ENCODE assay signal across 1 cellular context in the genomic region with DNA sequence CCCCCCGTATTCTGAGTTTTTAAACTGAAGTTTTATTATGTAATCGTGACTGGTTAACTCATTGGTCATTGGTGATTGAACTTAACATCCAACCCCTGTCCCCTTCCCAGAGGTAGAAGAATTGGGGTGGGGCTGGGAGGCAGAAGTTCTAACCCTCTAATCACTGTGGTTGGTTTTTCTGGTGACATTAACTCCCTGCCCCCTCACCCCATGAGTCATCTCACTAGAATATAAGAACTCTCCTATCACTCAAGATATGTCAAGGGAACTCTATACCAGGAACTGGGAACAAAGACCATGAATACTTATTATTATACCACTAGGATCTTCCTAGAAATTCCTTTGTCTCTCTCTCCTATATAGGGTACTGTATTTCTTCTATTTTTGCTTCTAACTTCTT.
TF ChIP-seq lines count a peak whose summit lies in the region.

No MANE protein-coding gene starts in this region.

TF ChIP-seq in K562, 482 proteins besides CTCF, POLR2A, EP300 and RAD21 (continued from another document and continues in another):
- TF ChIP-seq ZNF445 (CRISPR knock-in tag; IDR thresholded peaks at IDR 0.05; ENCODE audit: low read depth) (no peak), ZNF75A (CRISPR knock-in tag; IDR thresholded peaks at IDR 0.05) (no peak), ZNF408 (CRISPR knock-in tag; IDR thresholded peaks at IDR 0.05; ENCODE audit: low read depth) (no peak), ZNF764 (CRISPR knock-in tag; IDR thresholded peaks at IDR 0.05; ENCODE audit: low read depth) (no peak), NFIX (CRISPR knock-in tag; IDR thresholded peaks at IDR 0.05; ENCODE audit: low read depth) (no peak), ZNF695 (CRISPR knock-in tag; IDR thresholded peaks at IDR 0.05) (no peak), ZNF79 (CRISPR knock-in tag; IDR thresholded peaks at IDR 0.05; ENCODE audit: low read depth) (no peak), ETV6 (IDR thresholded peaks at IDR 0.05; ENCODE audit: borderline replicate concordance in 1 of 2, low read depth in 2 of 2, low read length in 1 of 2) (no peak), ETV6 (CRISPR knock-in tag; IDR thresholded peaks at IDR 0.05; ENCODE audit: borderline replicate concordance) (no peak), SMC3 (conservative IDR thresholded peaks at IDR 0.05; ENCODE audit: insufficient read depth, low read depth, low read length) (no peak), ZNF324 (CRISPR knock-in tag; IDR thresholded peaks at IDR 0.05) (no peak), FOSL1 (tag; conservative IDR thresholded peaks at IDR 0.05) (peak; percentile 71), JUND (IDR thresholded peaks at IDR 0.05; ENCODE audit: borderline replicate concordance, low read depth, low read length) (peak; percentile 89), JUND (tag; IDR thresholded peaks at IDR 0.05; ENCODE audit: borderline replicate concordance, low read depth, low read length) (peak; percentile 85; the same call in 1 of the 3 replicates), SMAD3 (CRISPR knock-in tag; conservative IDR thresholded peaks at IDR 0.05) (no peak), ZNF57 (CRISPR knock-in tag; IDR thresholded peaks at IDR 0.05) (no peak), ZNF23 (CRISPR knock-in tag; IDR thresholded peaks at IDR 0.05) (no peak), MECOM (CRISPR knock-in tag; IDR thresholded peaks at IDR 0.05) (no peak)
- TF ChIP-seq, protein P1, sequence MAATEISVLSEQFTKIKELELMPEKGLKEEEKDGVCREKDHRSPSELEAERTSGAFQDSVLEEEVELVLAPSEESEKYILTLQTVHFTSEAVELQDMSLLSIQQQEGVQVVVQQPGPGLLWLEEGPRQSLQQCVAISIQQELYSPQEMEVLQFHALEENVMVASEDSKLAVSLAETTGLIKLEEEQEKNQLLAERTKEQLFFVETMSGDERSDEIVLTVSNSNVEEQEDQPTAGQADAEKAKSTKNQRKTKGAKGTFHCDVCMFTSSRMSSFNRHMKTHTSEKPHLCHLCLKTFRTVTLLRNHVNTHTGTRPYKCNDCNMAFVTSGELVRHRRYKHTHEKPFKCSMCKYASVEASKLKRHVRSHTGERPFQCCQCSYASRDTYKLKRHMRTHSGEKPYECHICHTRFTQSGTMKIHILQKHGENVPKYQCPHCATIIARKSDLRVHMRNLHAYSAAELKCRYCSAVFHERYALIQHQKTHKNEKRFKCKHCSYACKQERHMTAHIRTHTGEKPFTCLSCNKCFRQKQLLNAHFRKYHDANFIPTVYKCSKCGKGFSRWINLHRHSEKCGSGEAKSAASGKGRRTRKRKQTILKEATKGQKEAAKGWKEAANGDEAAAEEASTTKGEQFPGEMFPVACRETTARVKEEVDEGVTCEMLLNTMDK (IDR thresholded peaks at IDR 0.05; ENCODE audit: borderline replicate concordance, insufficient read depth, low read depth, low read length, poor library complexity, severe bottlenecking), result no peak
- TF ChIP-seq, protein P2, sequence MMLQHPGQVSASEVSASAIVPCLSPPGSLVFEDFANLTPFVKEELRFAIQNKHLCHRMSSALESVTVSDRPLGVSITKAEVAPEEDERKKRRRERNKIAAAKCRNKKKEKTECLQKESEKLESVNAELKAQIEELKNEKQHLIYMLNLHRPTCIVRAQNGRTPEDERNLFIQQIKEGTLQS (IDR thresholded peaks at IDR 0.05), result peak; percentile 78
- TF ChIP-seq, protein P2 (CRISPR knock-in tag; conservative IDR thresholded peaks at IDR 0.05), result no peak
- TF ChIP-seq, protein P3, sequence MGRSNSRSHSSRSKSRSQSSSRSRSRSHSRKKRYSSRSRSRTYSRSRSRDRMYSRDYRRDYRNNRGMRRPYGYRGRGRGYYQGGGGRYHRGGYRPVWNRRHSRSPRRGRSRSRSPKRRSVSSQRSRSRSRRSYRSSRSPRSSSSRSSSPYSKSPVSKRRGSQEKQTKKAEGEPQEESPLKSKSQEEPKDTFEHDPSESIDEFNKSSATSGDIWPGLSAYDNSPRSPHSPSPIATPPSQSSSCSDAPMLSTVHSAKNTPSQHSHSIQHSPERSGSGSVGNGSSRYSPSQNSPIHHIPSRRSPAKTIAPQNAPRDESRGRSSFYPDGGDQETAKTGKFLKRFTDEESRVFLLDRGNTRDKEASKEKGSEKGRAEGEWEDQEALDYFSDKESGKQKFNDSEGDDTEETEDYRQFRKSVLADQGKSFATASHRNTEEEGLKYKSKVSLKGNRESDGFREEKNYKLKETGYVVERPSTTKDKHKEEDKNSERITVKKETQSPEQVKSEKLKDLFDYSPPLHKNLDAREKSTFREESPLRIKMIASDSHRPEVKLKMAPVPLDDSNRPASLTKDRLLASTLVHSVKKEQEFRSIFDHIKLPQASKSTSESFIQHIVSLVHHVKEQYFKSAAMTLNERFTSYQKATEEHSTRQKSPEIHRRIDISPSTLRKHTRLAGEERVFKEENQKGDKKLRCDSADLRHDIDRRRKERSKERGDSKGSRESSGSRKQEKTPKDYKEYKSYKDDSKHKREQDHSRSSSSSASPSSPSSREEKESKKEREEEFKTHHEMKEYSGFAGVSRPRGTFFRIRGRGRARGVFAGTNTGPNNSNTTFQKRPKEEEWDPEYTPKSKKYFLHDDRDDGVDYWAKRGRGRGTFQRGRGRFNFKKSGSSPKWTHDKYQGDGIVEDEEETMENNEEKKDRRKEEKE (IDR thresholded peaks at IDR 0.05; ENCODE audit: borderline replicate concordance in 1 of 2, control insufficient read depth in 1 of 2, low read depth in 2 of 2, low read length in 1 of 2), result no peak
- TF ChIP-seq, protein P4, sequence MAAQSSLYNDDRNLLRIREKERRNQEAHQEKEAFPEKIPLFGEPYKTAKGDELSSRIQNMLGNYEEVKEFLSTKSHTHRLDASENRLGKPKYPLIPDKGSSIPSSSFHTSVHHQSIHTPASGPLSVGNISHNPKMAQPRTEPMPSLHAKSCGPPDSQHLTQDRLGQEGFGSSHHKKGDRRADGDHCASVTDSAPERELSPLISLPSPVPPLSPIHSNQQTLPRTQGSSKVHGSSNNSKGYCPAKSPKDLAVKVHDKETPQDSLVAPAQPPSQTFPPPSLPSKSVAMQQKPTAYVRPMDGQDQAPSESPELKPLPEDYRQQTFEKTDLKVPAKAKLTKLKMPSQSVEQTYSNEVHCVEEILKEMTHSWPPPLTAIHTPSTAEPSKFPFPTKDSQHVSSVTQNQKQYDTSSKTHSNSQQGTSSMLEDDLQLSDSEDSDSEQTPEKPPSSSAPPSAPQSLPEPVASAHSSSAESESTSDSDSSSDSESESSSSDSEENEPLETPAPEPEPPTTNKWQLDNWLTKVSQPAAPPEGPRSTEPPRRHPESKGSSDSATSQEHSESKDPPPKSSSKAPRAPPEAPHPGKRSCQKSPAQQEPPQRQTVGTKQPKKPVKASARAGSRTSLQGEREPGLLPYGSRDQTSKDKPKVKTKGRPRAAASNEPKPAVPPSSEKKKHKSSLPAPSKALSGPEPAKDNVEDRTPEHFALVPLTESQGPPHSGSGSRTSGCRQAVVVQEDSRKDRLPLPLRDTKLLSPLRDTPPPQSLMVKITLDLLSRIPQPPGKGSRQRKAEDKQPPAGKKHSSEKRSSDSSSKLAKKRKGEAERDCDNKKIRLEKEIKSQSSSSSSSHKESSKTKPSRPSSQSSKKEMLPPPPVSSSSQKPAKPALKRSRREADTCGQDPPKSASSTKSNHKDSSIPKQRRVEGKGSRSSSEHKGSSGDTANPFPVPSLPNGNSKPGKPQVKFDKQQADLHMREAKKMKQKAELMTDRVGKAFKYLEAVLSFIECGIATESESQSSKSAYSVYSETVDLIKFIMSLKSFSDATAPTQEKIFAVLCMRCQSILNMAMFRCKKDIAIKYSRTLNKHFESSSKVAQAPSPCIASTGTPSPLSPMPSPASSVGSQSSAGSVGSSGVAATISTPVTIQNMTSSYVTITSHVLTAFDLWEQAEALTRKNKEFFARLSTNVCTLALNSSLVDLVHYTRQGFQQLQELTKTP (IDR thresholded peaks at IDR 0.05; ENCODE audit: low read depth in 1 of 2, partially characterized antibody in 2 of 2), result no peak
- TF ChIP-seq, protein P5, sequence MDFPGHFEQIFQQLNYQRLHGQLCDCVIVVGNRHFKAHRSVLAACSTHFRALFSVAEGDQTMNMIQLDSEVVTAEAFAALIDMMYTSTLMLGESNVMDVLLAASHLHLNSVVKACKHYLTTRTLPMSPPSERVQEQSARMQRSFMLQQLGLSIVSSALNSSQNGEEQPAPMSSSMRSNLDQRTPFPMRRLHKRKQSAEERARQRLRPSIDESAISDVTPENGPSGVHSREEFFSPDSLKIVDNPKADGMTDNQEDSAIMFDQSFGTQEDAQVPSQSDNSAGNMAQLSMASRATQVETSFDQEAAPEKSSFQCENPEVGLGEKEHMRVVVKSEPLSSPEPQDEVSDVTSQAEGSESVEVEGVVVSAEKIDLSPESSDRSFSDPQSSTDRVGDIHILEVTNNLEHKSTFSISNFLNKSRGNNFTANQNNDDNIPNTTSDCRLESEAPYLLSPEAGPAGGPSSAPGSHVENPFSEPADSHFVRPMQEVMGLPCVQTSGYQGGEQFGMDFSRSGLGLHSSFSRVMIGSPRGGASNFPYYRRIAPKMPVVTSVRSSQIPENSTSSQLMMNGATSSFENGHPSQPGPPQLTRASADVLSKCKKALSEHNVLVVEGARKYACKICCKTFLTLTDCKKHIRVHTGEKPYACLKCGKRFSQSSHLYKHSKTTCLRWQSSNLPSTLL (IDR thresholded peaks at IDR 0.05), result no peak
- TF ChIP-seq, protein P6, sequence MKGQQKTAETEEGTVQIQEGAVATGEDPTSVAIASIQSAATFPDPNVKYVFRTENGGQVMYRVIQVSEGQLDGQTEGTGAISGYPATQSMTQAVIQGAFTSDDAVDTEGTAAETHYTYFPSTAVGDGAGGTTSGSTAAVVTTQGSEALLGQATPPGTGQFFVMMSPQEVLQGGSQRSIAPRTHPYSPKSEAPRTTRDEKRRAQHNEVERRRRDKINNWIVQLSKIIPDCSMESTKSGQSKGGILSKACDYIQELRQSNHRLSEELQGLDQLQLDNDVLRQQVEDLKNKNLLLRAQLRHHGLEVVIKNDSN (CRISPR knock-in tag; IDR thresholded peaks at IDR 0.05), result no peak
- TF ChIP-seq, protein P7, sequence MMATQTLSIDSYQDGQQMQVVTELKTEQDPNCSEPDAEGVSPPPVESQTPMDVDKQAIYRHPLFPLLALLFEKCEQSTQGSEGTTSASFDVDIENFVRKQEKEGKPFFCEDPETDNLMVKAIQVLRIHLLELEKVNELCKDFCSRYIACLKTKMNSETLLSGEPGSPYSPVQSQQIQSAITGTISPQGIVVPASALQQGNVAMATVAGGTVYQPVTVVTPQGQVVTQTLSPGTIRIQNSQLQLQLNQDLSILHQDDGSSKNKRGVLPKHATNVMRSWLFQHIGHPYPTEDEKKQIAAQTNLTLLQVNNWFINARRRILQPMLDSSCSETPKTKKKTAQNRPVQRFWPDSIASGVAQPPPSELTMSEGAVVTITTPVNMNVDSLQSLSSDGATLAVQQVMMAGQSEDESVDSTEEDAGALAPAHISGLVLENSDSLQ (IDR thresholded peaks at IDR 0.05), result peak; percentile 73
- TF ChIP-seq, protein P8, sequence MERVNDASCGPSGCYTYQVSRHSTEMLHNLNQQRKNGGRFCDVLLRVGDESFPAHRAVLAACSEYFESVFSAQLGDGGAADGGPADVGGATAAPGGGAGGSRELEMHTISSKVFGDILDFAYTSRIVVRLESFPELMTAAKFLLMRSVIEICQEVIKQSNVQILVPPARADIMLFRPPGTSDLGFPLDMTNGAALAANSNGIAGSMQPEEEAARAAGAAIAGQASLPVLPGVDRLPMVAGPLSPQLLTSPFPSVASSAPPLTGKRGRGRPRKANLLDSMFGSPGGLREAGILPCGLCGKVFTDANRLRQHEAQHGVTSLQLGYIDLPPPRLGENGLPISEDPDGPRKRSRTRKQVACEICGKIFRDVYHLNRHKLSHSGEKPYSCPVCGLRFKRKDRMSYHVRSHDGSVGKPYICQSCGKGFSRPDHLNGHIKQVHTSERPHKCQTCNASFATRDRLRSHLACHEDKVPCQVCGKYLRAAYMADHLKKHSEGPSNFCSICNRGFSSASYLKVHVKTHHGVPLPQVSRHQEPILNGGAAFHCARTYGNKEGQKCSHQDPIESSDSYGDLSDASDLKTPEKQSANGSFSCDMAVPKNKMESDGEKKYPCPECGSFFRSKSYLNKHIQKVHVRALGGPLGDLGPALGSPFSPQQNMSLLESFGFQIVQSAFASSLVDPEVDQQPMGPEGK (CRISPR knock-in tag; IDR thresholded peaks at IDR 0.05; ENCODE audit: borderline replicate concordance), result no peak
- TF ChIP-seq, protein P9, sequence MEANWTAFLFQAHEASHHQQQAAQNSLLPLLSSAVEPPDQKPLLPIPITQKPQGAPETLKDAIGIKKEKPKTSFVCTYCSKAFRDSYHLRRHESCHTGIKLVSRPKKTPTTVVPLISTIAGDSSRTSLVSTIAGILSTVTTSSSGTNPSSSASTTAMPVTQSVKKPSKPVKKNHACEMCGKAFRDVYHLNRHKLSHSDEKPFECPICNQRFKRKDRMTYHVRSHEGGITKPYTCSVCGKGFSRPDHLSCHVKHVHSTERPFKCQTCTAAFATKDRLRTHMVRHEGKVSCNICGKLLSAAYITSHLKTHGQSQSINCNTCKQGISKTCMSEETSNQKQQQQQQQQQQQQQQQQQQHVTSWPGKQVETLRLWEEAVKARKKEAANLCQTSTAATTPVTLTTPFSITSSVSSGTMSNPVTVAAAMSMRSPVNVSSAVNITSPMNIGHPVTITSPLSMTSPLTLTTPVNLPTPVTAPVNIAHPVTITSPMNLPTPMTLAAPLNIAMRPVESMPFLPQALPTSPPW (CRISPR knock-in tag; IDR thresholded peaks at IDR 0.05), result 0 out of 2 replicates have a peak, but pooled peaks have one; percentile 29
